Comparison of ENCODE assay signal across 23 cellular contexts in the genomic region with DNA sequence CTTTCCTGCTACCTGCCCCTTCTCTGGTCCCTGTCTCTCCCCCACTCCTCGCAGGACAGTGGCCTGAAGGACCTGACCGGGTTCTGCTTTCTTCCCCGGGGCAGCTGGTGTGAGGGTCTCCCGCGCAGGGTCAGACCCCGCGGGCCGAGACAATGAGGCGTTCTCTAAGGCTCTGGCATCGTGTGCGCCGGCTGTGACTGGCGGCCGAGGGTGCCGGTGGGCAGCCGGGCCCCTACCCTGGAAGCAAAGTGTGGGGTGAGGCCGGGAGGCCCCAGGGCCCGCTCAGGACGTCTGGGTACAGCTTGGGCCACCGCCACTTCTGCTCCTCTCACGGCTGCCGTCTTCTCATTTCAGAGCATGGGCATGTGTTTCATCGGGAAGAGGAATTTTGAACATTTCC.
"Had no signal": no experiment of that assay in that cellular context is flagged by ENCODE, and none has a peak within 500 bp of the region (broad histone marks: within the 10 kb centered on the region; RNA-seq: fewer than 3 reads in every experiment).

No MANE protein-coding gene starts in this region.

- H3K4me3 ChIP-seq: colonic mucosa, esophagus squamous epithelium, mucosa of descending colon, skin epidermis, stomach, tibial artery had no signal

- H3K36me3 Mint-ChIP-seq: natural killer cell treated with Interleukin-12 subunit alpha and Interleukin-12 subunit beta and Interleukin-15 and Interleukin-18, amount 100 ng/mL, for 72 hours had no signal

- H3K9me3 ChIP-seq: colonic mucosa, esophagus squamous epithelium, mucosa of descending colon, stomach, tibial artery had no signal

- H3K27me3 Mint-ChIP-seq: activated CD4-positive, alpha-beta T cell treated with anti-CD3 and anti-CD28 coated beads for 36 hours; activated CD8-positive, alpha-beta memory T cell treated with anti-CD3 and anti-CD28 coated beads, Interleukin-2, amount 10 ng/mL, durations not matched to agents 7 days and 5 days; activated naive CD4-positive, alpha-beta T cell treated with anti-CD3 and anti-CD28 coated beads, Interleukin-2, amount 50 U/mL, for 24 hours; activated naive CD8-positive, alpha-beta T cell treated with anti-CD3 and anti-CD28 coated beads, Interleukin-2, amount 50 U/mL, for 24 hours; natural killer cell treated with Interleukin-12 subunit alpha and Interleukin-12 subunit beta and Interleukin-15 and Interleukin-18, amount 100 ng/mL, for 72 hours; stimulated activated memory B cell treated with anti-CD40 and anti-IgM and Interleukin-4, amounts not matched to agents 10 μg/mL and 1 μg/mL and 100 μg/mL, for 72 hours had no signal

- H3K4me1 Mint-ChIP-seq: activated CD4-positive, alpha-beta T cell treated with anti-CD3 and anti-CD28 coated beads for 36 hours; activated CD8-positive, alpha-beta memory T cell treated with anti-CD3 and anti-CD28 coated beads, Interleukin-2, amount 10 ng/mL, durations not matched to agents 7 days and 5 days; activated naive CD4-positive, alpha-beta T cell treated with anti-CD3 and anti-CD28 coated beads, Interleukin-2, amount 50 U/mL, for 24 hours had no signal

- H3K27ac ChIP-seq: colonic mucosa, skin epidermis, stomach, tibial artery had no signal

- H3K4me3 Mint-ChIP-seq: activated CD4-positive, alpha-beta T cell treated with anti-CD3 and anti-CD28 coated beads for 36 hours; activated CD8-positive, alpha-beta memory T cell treated with anti-CD3 and anti-CD28 coated beads, Interleukin-2, amount 10 ng/mL, durations not matched to agents 7 days and 5 days; activated CD8-positive, alpha-beta T cell treated with anti-CD3 and anti-CD28 coated beads, Interleukin-2, amount 10 ng/mL, durations not matched to agents 7 days and 5 days; activated naive CD4-positive, alpha-beta T cell treated with anti-CD3 and anti-CD28 coated beads, Interleukin-2, amount 50 U/mL, for 24 hours; activated naive CD8-positive, alpha-beta T cell treated with anti-CD3 and anti-CD28 coated beads, Interleukin-2, amount 50 U/mL, for 24 hours; natural killer cell treated with Interleukin-12 subunit alpha and Interleukin-12 subunit beta and Interleukin-15 and Interleukin-18, amount 100 ng/mL, for 72 hours; stimulated activated memory B cell treated with anti-CD40 and anti-IgM and Interleukin-4, amounts not matched to agents 10 μg/mL and 1 μg/mL and 100 μg/mL, for 72 hours had no signal

- DNase-seq: activated CD4-positive, alpha-beta T cell treated with anti-CD3 and anti-CD28 coated beads for 36 hours; activated CD4-positive, CD25-positive, alpha-beta regulatory T cell; activated CD8-positive, alpha-beta memory T cell treated with anti-CD3 and anti-CD28 coated beads, Interleukin-2, amount 10 ng/mL, durations not matched to agents 7 days and 5 days; activated CD8-positive, alpha-beta T cell treated with anti-CD3 and anti-CD28 coated beads, Interleukin-2, amount 10 ng/mL, durations not matched to agents 7 days and 5 days; activated naive CD8-positive, alpha-beta T cell treated with anti-CD3 and anti-CD28 coated beads, Interleukin-2, amount 50 U/mL, for 24 hours; activated T-cell treated with anti-CD3 and anti-CD28 coated beads, Interleukin-2, amount 50 U/mL, for 48 hours; amygdala; colonic mucosa; effector CD8-positive, alpha-beta T cell; esophagus squamous epithelium; foreskin melanocyte; islet precursor cell; left colon; stimulated activated CD4-positive, alpha-beta T cell treated with anti-CD3 and anti-CD28 coated beads, Interleukin-4, amount 100 ng/mL, for 24 hours; stomach; tibial artery had no signal

- ATAC-seq: activated CD4-positive, alpha-beta T cell treated with anti-CD3 and anti-CD28 coated beads for 36 hours; activated CD8-positive, alpha-beta memory T cell treated with anti-CD3 and anti-CD28 coated beads, Interleukin-2, amount 10 ng/mL, durations not matched to agents 7 days and 5 days; activated CD8-positive, alpha-beta T cell treated with anti-CD3 and anti-CD28 coated beads, Interleukin-2, amount 10 ng/mL, durations not matched to agents 7 days and 5 days; activated naive CD8-positive, alpha-beta T cell treated with anti-CD3 and anti-CD28 coated beads, Interleukin-2, amount 50 U/mL, for 24 hours; left colon; mucosa of descending colon; natural killer cell treated with Interleukin-12 subunit alpha and Interleukin-12 subunit beta and Interleukin-15 and Interleukin-18, amount 100 ng/mL, for 72 hours; sciatic nerve; stimulated activated memory B cell treated with anti-CD40 and anti-IgM and Interleukin-4, amounts not matched to agents 10 μg/mL and 1 μg/mL and 100 μg/mL, for 72 hours had no signal

- H3K9me3 Mint-ChIP-seq: activated naive CD4-positive, alpha-beta T cell treated with anti-CD3 and anti-CD28 coated beads, Interleukin-2, amount 50 U/mL, for 24 hours; activated naive CD8-positive, alpha-beta T cell treated with anti-CD3 and anti-CD28 coated beads, Interleukin-2, amount 50 U/mL, for 24 hours; activated T-helper 2 cell treated with anti-CD3 and anti-CD28 coated beads, Interferon-gamma antibody, Interleukin-2, Interleukin-4, amounts not matched to agents 10 μg/mL and 5 μg/mL and 100 μg/mL, durations not matched to agents 14 hours and 24 hours and 36 hours; natural killer cell treated with Interleukin-12 subunit alpha and Interleukin-12 subunit beta and Interleukin-15 and Interleukin-18, amount 100 ng/mL, for 72 hours; stimulated activated memory B cell treated with anti-CD40 and anti-IgM and Interleukin-4, amounts not matched to agents 10 μg/mL and 1 μg/mL and 100 μg/mL, for 72 hours had no signal

- H3K27ac Mint-ChIP-seq: activated CD4-positive, alpha-beta T cell treated with anti-CD3 and anti-CD28 coated beads for 36 hours; activated CD8-positive, alpha-beta memory T cell treated with anti-CD3 and anti-CD28 coated beads, Interleukin-2, amount 10 ng/mL, durations not matched to agents 7 days and 5 days; activated CD8-positive, alpha-beta T cell treated with anti-CD3 and anti-CD28 coated beads, Interleukin-2, amount 10 ng/mL, durations not matched to agents 7 days and 5 days; activated naive CD4-positive, alpha-beta T cell treated with anti-CD3 and anti-CD28 coated beads, Interleukin-2, amount 50 U/mL, for 24 hours; activated naive CD8-positive, alpha-beta T cell treated with anti-CD3 and anti-CD28 coated beads, Interleukin-2, amount 50 U/mL, for 24 hours; activated T-helper 2 cell treated with anti-CD3 and anti-CD28 coated beads, Interferon-gamma antibody, Interleukin-2, Interleukin-4, amounts not matched to agents 10 μg/mL and 5 μg/mL and 100 μg/mL, durations not matched to agents 14 hours and 24 hours and 36 hours; natural killer cell treated with Interleukin-12 subunit alpha and Interleukin-12 subunit beta and Interleukin-15 and Interleukin-18, amount 100 ng/mL, for 72 hours had no signal

- H3K4me1 ChIP-seq: colonic mucosa, tibial artery had no signal

- H3K27me3 ChIP-seq: colonic mucosa, esophagus squamous epithelium, stomach, tibial artery had no signal
